Comparison of ENCODE assay signal across 28 cellular contexts in the genomic region with DNA sequence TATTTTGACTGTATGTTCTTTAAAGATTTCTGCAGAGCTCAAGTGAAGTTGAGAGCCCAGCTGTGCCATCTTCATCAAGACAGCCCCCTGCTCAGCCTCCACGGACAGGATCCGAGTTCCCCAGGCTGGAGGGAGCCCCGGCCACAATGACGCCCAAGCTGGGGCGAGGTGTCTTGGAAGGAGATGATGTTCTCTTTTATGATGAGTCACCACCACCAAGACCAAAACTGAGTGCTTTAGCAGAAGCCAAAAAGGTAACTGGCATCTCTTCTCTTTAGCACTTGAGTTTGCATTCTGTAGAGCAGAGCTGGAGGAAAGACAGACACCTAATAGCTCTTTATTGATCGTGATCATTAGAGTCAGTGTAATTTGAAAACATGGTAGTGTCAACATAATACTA. TPM values are rescaled to one million over a fixed set of nuclear protein-coding genes. Genes with fewer than 3 reads are reported as not detected.
"Had no signal": no experiment of that assay in that cellular context is flagged by ENCODE, and none has a peak within 500 bp of the region (broad histone marks: within the 10 kb centered on the region; RNA-seq: fewer than 3 reads in every experiment).

No MANE protein-coding gene starts in this region.

- H3K4me1 Mint-ChIP-seq: activated T-helper 17 cell treated with anti-CD3 and anti-CD28 coated beads, Interleukin-2, amount 50 U/mL, for 72 hours; mesothelial cell of epicardium had no signal

- DNase-seq: activated CD4-positive, alpha-beta T cell treated with anti-CD3 and anti-CD28 coated beads for 1 hour; activated CD4-positive, alpha-beta T cell treated with anti-CD3 and anti-CD28 coated beads, Interleukin-2, amount 50 U/mL, for 4 hours; activated CD8-positive, alpha-beta memory T cell treated with anti-CD3 and anti-CD28 coated beads for 24 hours; activated CD8-positive, alpha-beta memory T cell treated with anti-CD3 and anti-CD28 coated beads, Interleukin-2, amount 50 U/mL, for 4 hours; activated naive CD4-positive, alpha-beta T cell; activated T-cell treated with anti-CD3 and anti-CD28 coated beads, Interleukin-2, amount 50 U/mL, for 24 hours; amniotic stem cell; effector CD4-positive, alpha-beta T cell; erythroblast; head of caudate nucleus; hypothalamus; left ventricle myocardium inferior; naive thymus-derived CD8-positive, alpha-beta T cell; stimulated activated CD4-positive, alpha-beta T cell treated with anti-CD3 and anti-CD28 coated beads, Interleukin-4, amount 100 ng/mL, for 24 hours; stimulated activated naive CD4-positive, alpha-beta T cell treated with Interleukin-2 at 50 U/mL for 16 hours; T-helper 1 cell; T-helper 9 cell; upper lobe of right lung had no signal

- H3K27me3 Mint-ChIP-seq: activated naive CD8-positive, alpha-beta T cell; activated T-cell treated with anti-CD3 and anti-CD28 coated beads, Interleukin-2, amount 50 U/mL, for 24 hours; activated T-helper 17 cell treated with anti-CD3 and anti-CD28 coated beads, Interleukin-2, amount 50 U/mL, for 72 hours; dendritic cell treated with granulocyte-macrophage colony-stimulating factor and Interleukin-4, amounts not matched to agents 40 ng/mL and 50 ng/mL, for 4 days had no signal

- H3K4me1 ChIP-seq: gastroesophageal sphincter, left ventricle myocardium inferior, prostate gland, upper lobe of right lung had no signal

- H3K4me3 Mint-ChIP-seq: activated naive CD8-positive, alpha-beta T cell; activated T-cell treated with anti-CD3 and anti-CD28 coated beads, Interleukin-2, amount 50 U/mL, for 24 hours; activated T-helper 17 cell treated with anti-CD3 and anti-CD28 coated beads, Interleukin-2, amount 50 U/mL, for 72 hours; dendritic cell treated with granulocyte-macrophage colony-stimulating factor and Interleukin-4, amounts not matched to agents 40 ng/mL and 50 ng/mL, for 4 days; mesothelial cell of epicardium; naive thymus-derived CD8-positive, alpha-beta T cell had no signal

- H3K36me3 ChIP-seq: gastroesophageal sphincter, left ventricle myocardium inferior, prostate gland, thoracic aorta, upper lobe of right lung had no signal

- ATAC-seq: activated T-helper 17 cell treated with anti-CD3 and anti-CD28 coated beads, Interleukin-2, amount 50 U/mL, for 72 hours; gastroesophageal sphincter; naive thymus-derived CD8-positive, alpha-beta T cell; upper lobe of right lung had no signal

- H3K9me3 Mint-ChIP-seq: activated T-cell treated with anti-CD3 and anti-CD28 coated beads, Interleukin-2, amount 50 U/mL, for 24 hours; activated T-helper 17 cell treated with anti-CD3 and anti-CD28 coated beads, Interleukin-2, amount 50 U/mL, for 72 hours; dendritic cell treated with granulocyte-macrophage colony-stimulating factor and Interleukin-4, amounts not matched to agents 40 ng/mL and 50 ng/mL, for 4 days; mesothelial cell of epicardium; naive thymus-derived CD8-positive, alpha-beta T cell had no signal

- H3K27me3 ChIP-seq: gastroesophageal sphincter, upper lobe of right lung had no signal

- H3K27ac ChIP-seq: gastroesophageal sphincter, left ventricle myocardium inferior, prostate gland, thoracic aorta, upper lobe of right lung had no signal

- H3K4me3 ChIP-seq: gastroesophageal sphincter, left ventricle myocardium inferior, prostate gland, thoracic aorta, upper lobe of right lung had no signal

- H3K9me3 ChIP-seq: gastroesophageal sphincter, left ventricle myocardium inferior, prostate gland, thoracic aorta, upper lobe of right lung had no signal

- H3K36me3 Mint-ChIP-seq: naive thymus-derived CD8-positive, alpha-beta T cell had no signal

- H3K27ac Mint-ChIP-seq: activated naive CD8-positive, alpha-beta T cell; activated T-cell treated with anti-CD3 and anti-CD28 coated beads, Interleukin-2, amount 50 U/mL, for 24 hours; activated T-helper 17 cell treated with anti-CD3 and anti-CD28 coated beads, Interleukin-2, amount 50 U/mL, for 72 hours; dendritic cell treated with granulocyte-macrophage colony-stimulating factor and Interleukin-4, amounts not matched to agents 40 ng/mL and 50 ng/mL, for 4 days; mesothelial cell of epicardium; naive thymus-derived CD8-positive, alpha-beta T cell had no signal

RNA-seq across cellular contexts. Expression of a gene that starts 33.7 kb away (rescaled TPM):
- polyA plus RNA-seq: naive thymus-derived CD8-positive, alpha-beta T cell had no signal

RNA-seq across cellular contexts. Expression of a gene that starts 39.2 kb away (rescaled TPM):
- total RNA-seq: activated T-helper 17 cell treated with anti-CD3 and anti-CD28 coated beads, Interleukin-2, amount 50 U/mL, for 72 hours; chondrocyte; gastroesophageal sphincter; left ventricle myocardium inferior; lung microvascular endothelial cell; mesothelial cell of epicardium; naive thymus-derived CD8-positive, alpha-beta T cell; osteocyte; prostate gland; thoracic aorta; upper lobe of right lung had no signal
- polyA plus RNA-seq: naive thymus-derived CD8-positive, alpha-beta T cell had no signal
